1 cellular context compared by ENCODE assay signal in the genomic region with DNA sequence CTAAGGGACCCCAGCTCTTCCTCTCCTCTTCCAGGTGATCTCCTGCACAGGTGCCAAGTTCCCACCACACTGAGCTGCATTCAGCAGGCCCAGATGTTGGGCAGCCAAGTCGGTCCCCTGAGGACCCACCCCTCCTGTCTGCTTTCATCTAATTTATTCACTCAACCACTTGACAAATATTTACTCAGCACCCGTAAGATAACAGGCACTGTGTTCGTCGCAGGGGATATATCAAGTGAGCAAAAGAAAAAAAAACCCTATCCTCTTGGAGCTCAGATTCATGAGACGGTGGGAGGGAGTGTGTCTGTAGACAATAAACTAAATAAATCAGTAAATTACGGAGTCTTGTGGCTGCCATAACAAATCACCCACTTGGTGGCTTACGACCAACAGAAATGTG.
A peak's percentile ranks its signal among the peaks of the same experiment; 100 is the strongest.
TF ChIP-seq lines count a peak whose summit lies in the region.

No MANE protein-coding gene starts in this region.

TF ChIP-seq in HepG2, 621 proteins besides CTCF, POLR2A, EP300 and RAD21 (continued from another document and continues in another):
- TF ChIP-seq SSRP1 (CRISPR knock-in tag; IDR thresholded peaks at IDR 0.05) = 0 out of 2 replicates have a peak, but pooled peaks have one; percentile 43
- TF ChIP-seq ETV6 (CRISPR knock-in tag; conservative IDR thresholded peaks at IDR 0.05) = no peak
- no peak for TF ChIP-seq ZFP36 (IDR thresholded peaks at IDR 0.05; ENCODE audit: borderline replicate concordance, low read depth, low read length, partially characterized antibody)
- no peak for TF ChIP-seq ZNF546 (CRISPR knock-in tag; conservative IDR thresholded peaks at IDR 0.05)
- TF ChIP-seq, protein P1, sequence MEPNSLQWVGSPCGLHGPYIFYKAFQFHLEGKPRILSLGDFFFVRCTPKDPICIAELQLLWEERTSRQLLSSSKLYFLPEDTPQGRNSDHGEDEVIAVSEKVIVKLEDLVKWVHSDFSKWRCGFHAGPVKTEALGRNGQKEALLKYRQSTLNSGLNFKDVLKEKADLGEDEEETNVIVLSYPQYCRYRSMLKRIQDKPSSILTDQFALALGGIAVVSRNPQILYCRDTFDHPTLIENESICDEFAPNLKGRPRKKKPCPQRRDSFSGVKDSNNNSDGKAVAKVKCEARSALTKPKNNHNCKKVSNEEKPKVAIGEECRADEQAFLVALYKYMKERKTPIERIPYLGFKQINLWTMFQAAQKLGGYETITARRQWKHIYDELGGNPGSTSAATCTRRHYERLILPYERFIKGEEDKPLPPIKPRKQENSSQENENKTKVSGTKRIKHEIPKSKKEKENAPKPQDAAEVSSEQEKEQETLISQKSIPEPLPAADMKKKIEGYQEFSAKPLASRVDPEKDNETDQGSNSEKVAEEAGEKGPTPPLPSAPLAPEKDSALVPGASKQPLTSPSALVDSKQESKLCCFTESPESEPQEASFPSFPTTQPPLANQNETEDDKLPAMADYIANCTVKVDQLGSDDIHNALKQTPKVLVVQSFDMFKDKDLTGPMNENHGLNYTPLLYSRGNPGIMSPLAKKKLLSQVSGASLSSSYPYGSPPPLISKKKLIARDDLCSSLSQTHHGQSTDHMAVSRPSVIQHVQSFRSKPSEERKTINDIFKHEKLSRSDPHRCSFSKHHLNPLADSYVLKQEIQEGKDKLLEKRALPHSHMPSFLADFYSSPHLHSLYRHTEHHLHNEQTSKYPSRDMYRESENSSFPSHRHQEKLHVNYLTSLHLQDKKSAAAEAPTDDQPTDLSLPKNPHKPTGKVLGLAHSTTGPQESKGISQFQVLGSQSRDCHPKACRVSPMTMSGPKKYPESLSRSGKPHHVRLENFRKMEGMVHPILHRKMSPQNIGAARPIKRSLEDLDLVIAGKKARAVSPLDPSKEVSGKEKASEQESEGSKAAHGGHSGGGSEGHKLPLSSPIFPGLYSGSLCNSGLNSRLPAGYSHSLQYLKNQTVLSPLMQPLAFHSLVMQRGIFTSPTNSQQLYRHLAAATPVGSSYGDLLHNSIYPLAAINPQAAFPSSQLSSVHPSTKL (CRISPR knock-in tag; IDR thresholded peaks at IDR 0.05) = peak; percentile 71; the same call in 1 of the 2 replicates
- no peak for TF ChIP-seq ZC3H4 (CRISPR knock-in tag; IDR thresholded peaks at IDR 0.05; ENCODE audit: borderline replicate concordance)
- TF ChIP-seq SP1 (IDR thresholded peaks at IDR 0.05) = no peak
- no peak for TF ChIP-seq SP1 (CRISPR knock-in tag; IDR thresholded peaks at IDR 0.05)
- TF ChIP-seq, protein P2, sequence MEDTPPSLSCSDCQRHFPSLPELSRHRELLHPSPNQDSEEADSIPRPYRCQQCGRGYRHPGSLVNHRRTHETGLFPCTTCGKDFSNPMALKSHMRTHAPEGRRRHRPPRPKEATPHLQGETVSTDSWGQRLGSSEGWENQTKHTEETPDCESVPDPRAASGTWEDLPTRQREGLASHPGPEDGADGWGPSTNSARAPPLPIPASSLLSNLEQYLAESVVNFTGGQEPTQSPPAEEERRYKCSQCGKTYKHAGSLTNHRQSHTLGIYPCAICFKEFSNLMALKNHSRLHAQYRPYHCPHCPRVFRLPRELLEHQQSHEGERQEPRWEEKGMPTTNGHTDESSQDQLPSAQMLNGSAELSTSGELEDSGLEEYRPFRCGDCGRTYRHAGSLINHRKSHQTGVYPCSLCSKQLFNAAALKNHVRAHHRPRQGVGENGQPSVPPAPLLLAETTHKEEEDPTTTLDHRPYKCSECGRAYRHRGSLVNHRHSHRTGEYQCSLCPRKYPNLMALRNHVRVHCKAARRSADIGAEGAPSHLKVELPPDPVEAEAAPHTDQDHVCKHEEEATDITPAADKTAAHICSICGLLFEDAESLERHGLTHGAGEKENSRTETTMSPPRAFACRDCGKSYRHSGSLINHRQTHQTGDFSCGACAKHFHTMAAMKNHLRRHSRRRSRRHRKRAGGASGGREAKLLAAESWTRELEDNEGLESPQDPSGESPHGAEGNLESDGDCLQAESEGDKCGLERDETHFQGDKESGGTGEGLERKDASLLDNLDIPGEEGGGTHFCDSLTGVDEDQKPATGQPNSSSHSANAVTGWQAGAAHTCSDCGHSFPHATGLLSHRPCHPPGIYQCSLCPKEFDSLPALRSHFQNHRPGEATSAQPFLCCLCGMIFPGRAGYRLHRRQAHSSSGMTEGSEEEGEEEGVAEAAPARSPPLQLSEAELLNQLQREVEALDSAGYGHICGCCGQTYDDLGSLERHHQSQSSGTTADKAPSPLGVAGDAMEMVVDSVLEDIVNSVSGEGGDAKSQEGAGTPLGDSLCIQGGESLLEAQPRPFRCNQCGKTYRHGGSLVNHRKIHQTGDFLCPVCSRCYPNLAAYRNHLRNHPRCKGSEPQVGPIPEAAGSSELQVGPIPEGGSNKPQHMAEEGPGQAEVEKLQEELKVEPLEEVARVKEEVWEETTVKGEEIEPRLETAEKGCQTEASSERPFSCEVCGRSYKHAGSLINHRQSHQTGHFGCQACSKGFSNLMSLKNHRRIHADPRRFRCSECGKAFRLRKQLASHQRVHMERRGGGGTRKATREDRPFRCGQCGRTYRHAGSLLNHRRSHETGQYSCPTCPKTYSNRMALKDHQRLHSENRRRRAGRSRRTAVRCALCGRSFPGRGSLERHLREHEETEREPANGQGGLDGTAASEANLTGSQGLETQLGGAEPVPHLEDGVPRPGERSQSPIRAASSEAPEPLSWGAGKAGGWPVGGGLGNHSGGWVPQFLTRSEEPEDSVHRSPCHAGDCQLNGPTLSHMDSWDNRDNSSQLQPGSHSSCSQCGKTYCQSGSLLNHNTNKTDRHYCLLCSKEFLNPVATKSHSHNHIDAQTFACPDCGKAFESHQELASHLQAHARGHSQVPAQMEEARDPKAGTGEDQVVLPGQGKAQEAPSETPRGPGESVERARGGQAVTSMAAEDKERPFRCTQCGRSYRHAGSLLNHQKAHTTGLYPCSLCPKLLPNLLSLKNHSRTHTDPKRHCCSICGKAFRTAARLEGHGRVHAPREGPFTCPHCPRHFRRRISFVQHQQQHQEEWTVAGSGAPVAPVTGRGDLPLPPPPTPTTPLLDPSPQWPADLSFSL (CRISPR knock-in tag; IDR thresholded peaks at IDR 0.05) = no peak
- TF ChIP-seq HDAC2 (CRISPR knock-in tag; IDR thresholded peaks at IDR 0.05) = 0 out of 2 replicates have a peak, but pooled peaks have one; percentile 12
- TF ChIP-seq NR3C1 (CRISPR knock-in tag; IDR thresholded peaks at IDR 0.05) = no peak
- TF ChIP-seq RXRA (CRISPR knock-in tag; IDR thresholded peaks at IDR 0.05) = peak; percentile 33; the same call in 1 of the 2 replicates
- TF ChIP-seq, protein P3, sequence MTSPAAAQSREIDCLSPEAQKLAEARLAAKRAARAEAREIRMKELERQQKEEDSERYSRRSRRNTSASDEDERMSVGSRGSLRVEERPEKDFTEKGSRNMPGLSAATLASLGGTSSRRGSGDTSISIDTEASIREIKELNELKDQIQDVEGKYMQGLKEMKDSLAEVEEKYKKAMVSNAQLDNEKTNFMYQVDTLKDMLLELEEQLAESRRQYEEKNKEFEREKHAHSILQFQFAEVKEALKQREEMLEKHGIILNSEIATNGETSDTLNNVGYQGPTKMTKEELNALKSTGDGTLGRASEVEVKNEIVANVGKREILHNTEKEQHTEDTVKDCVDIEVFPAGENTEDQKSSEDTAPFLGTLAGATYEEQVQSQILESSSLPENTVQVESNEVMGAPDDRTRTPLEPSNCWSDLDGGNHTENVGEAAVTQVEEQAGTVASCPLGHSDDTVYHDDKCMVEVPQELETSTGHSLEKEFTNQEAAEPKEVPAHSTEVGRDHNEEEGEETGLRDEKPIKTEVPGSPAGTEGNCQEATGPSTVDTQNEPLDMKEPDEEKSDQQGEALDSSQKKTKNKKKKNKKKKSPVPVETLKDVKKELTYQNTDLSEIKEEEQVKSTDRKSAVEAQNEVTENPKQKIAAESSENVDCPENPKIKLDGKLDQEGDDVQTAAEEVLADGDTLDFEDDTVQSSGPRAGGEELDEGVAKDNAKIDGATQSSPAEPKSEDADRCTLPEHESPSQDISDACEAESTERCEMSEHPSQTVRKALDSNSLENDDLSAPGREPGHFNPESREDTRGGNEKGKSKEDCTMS (CRISPR knock-in tag; conservative IDR thresholded peaks at IDR 0.05) = no peak
- TF ChIP-seq SMARCC2 (IDR thresholded peaks at IDR 0.05) = no peak
- TF ChIP-seq, protein P4, sequence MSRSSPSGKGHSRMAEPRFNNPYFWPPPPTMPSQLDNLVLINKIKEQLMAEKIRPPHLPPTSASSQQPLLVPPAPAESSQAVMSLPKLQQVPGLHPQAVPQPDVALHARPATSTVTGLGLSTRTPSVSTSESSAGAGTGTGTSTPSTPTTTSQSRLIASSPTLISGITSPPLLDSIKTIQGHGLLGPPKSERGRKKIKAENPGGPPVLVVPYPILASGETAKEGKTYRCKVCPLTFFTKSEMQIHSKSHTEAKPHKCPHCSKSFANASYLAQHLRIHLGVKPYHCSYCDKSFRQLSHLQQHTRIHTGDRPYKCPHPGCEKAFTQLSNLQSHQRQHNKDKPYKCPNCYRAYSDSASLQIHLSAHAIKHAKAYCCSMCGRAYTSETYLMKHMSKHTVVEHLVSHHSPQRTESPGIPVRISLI (CRISPR knock-in tag; IDR thresholded peaks at IDR 0.05; ENCODE audit: borderline replicate concordance) = peak; percentile 56; the same call in 1 of the 2 replicates
- TF ChIP-seq, protein P5, sequence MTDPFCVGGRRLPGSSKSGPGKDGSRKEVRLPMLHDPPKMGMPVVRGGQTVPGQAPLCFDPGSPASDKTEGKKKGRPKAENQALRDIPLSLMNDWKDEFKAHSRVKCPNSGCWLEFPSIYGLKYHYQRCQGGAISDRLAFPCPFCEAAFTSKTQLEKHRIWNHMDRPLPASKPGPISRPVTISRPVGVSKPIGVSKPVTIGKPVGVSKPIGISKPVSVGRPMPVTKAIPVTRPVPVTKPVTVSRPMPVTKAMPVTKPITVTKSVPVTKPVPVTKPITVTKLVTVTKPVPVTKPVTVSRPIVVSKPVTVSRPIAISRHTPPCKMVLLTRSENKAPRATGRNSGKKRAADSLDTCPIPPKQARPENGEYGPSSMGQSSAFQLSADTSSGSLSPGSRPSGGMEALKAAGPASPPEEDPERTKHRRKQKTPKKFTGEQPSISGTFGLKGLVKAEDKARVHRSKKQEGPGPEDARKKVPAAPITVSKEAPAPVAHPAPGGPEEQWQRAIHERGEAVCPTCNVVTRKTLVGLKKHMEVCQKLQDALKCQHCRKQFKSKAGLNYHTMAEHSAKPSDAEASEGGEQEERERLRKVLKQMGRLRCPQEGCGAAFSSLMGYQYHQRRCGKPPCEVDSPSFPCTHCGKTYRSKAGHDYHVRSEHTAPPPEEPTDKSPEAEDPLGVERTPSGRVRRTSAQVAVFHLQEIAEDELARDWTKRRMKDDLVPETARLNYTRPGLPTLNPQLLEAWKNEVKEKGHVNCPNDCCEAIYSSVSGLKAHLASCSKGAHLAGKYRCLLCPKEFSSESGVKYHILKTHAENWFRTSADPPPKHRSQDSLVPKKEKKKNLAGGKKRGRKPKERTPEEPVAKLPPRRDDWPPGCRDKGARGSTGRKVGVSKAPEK (CRISPR knock-in tag; IDR thresholded peaks at IDR 0.05; ENCODE audit: borderline replicate concordance) = no peak
- no peak for TF ChIP-seq SIN3B (IDR thresholded peaks at IDR 0.05; ENCODE audit: low read length)
- TF ChIP-seq, protein P6, sequence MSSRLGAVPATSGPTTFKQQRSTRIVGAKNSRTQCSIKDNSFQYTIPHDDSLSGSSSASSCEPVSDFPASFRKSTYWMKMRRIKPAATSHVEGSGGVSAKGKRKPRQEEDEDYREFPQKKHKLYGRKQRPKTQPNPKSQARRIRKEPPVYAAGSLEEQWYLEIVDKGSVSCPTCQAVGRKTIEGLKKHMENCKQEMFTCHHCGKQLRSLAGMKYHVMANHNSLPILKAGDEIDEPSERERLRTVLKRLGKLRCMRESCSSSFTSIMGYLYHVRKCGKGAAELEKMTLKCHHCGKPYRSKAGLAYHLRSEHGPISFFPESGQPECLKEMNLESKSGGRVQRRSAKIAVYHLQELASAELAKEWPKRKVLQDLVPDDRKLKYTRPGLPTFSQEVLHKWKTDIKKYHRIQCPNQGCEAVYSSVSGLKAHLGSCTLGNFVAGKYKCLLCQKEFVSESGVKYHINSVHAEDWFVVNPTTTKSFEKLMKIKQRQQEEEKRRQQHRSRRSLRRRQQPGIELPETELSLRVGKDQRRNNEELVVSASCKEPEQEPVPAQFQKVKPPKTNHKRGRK (CRISPR knock-in tag; IDR thresholded peaks at IDR 0.05) = no peak
- no peak for TF ChIP-seq CHD4 (IDR thresholded peaks at IDR 0.05; ENCODE audit: borderline replicate concordance, low read length)
- TF ChIP-seq BCL6 (CRISPR knock-in tag; IDR thresholded peaks at IDR 0.05) = peak; percentile 80
- no peak for TF ChIP-seq ZNF550 (CRISPR knock-in tag; IDR thresholded peaks at IDR 0.05; ENCODE audit: borderline replicate concordance)
- TF ChIP-seq SKI (IDR thresholded peaks at IDR 0.05; ENCODE audit: partially characterized antibody) = no peak
- TF ChIP-seq, protein P7, sequence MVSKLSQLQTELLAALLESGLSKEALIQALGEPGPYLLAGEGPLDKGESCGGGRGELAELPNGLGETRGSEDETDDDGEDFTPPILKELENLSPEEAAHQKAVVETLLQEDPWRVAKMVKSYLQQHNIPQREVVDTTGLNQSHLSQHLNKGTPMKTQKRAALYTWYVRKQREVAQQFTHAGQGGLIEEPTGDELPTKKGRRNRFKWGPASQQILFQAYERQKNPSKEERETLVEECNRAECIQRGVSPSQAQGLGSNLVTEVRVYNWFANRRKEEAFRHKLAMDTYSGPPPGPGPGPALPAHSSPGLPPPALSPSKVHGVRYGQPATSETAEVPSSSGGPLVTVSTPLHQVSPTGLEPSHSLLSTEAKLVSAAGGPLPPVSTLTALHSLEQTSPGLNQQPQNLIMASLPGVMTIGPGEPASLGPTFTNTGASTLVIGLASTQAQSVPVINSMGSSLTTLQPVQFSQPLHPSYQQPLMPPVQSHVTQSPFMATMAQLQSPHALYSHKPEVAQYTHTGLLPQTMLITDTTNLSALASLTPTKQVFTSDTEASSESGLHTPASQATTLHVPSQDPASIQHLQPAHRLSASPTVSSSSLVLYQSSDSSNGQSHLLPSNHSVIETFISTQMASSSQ (IDR thresholded peaks at IDR 0.05; ENCODE audit: low read depth) = no peak
- TF ChIP-seq, protein P7 (CRISPR knock-in tag; IDR thresholded peaks at IDR 0.05; ENCODE audit: borderline replicate concordance) = no peak; the same call in 1 of the 2 replicates
- no peak for TF ChIP-seq PAF1 (CRISPR knock-in tag; IDR thresholded peaks at IDR 0.05)
- TF ChIP-seq MYNN (CRISPR knock-in tag; IDR thresholded peaks at IDR 0.05; ENCODE audit: low read depth) = no peak
- TF ChIP-seq, protein P8, sequence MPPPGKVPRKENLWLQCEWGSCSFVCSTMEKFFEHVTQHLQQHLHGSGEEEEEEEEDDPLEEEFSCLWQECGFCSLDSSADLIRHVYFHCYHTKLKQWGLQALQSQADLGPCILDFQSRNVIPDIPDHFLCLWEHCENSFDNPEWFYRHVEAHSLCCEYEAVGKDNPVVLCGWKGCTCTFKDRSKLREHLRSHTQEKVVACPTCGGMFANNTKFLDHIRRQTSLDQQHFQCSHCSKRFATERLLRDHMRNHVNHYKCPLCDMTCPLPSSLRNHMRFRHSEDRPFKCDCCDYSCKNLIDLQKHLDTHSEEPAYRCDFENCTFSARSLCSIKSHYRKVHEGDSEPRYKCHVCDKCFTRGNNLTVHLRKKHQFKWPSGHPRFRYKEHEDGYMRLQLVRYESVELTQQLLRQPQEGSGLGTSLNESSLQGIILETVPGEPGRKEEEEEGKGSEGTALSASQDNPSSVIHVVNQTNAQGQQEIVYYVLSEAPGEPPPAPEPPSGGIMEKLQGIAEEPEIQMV (CRISPR knock-in tag; IDR thresholded peaks at IDR 0.05; ENCODE audit: low read depth) = no peak
